Comparison of ENCODE assay signal across 22 cellular contexts in genomic region chr1:193349046-193349535, GRCh38.
"Had no signal": no experiment of that assay in that cellular context is flagged by ENCODE, and none has a peak within 500 bp of the region (broad histone marks: within the 10 kb centered on the region; RNA-seq: fewer than 3 reads in every experiment).

No MANE protein-coding gene starts in this region.

- ATAC-seq: activated CD8-positive, alpha-beta T cell treated with anti-CD3 and anti-CD28 coated beads for 36 hours; activated naive CD8-positive, alpha-beta T cell treated with anti-CD3 and anti-CD28 coated beads, Interleukin-2, amount 50 U/mL, for 24 hours; gastrocnemius medialis; heart left ventricle; left ventricle myocardium superior; natural killer cell; right cardiac atrium; stimulated activated naive CD8-positive, alpha-beta T cell treated with anti-CD3 and anti-CD28 coated beads, Interleukin-15, amount 100 ng/mL, for 72 hours had no signal

- H3K4me1 ChIP-seq: upper lobe of left lung had no signal

- H3K4me1 Mint-ChIP-seq: activated CD4-positive, alpha-beta T cell treated with anti-CD3 and anti-CD28 coated beads, Interleukin-2, amount 10 ng/mL, durations not matched to agents 24 days and 14 days; activated naive CD8-positive, alpha-beta T cell treated with anti-CD3 and anti-CD28 coated beads, Interleukin-2, amount 50 U/mL, for 24 hours; memory B cell; natural killer cell; stimulated activated naive CD8-positive, alpha-beta T cell treated with anti-CD3 and anti-CD28 coated beads, Interleukin-15, amount 100 ng/mL, for 72 hours had no signal

- H3K4me3 ChIP-seq: gastrocnemius medialis, heart left ventricle, suprapubic skin, upper lobe of left lung had no signal

- H3K27me3 ChIP-seq: gastrocnemius medialis, heart left ventricle, suprapubic skin, upper lobe of left lung had no signal

- H3K4me3 Mint-ChIP-seq: activated CD4-positive, alpha-beta T cell treated with anti-CD3 and anti-CD28 coated beads, Interleukin-2, amount 10 ng/mL, durations not matched to agents 24 days and 14 days; activated CD8-positive, alpha-beta T cell treated with anti-CD3 and anti-CD28 coated beads for 36 hours; activated naive CD4-positive, alpha-beta T cell treated with anti-CD3 and anti-CD28 coated beads for 36 hours; activated naive CD8-positive, alpha-beta T cell treated with anti-CD3 and anti-CD28 coated beads, Interleukin-2, amount 50 U/mL, for 24 hours; memory B cell; natural killer cell; stimulated activated naive CD8-positive, alpha-beta T cell treated with anti-CD3 and anti-CD28 coated beads, Interleukin-15, amount 100 ng/mL, for 72 hours had no signal

- H3K9me3 Mint-ChIP-seq: activated CD8-positive, alpha-beta T cell treated with anti-CD3 and anti-CD28 coated beads for 36 hours; activated naive CD4-positive, alpha-beta T cell treated with anti-CD3 and anti-CD28 coated beads for 36 hours; activated naive CD8-positive, alpha-beta T cell treated with anti-CD3 and anti-CD28 coated beads, Interleukin-2, amount 50 U/mL, for 24 hours; activated T-helper 2 cell treated with anti-CD3 and anti-CD28 coated beads, Interferon-gamma antibody, Interleukin-2, Interleukin-4, amounts not matched to agents 10 μg/mL and 5 μg/mL and 100 μg/mL, durations not matched to agents 14 hours and 24 hours and 36 hours; memory B cell; natural killer cell; stimulated activated naive CD8-positive, alpha-beta T cell treated with anti-CD3 and anti-CD28 coated beads, Interleukin-15, amount 100 ng/mL, for 72 hours had no signal

- H3K9me3 ChIP-seq: gastrocnemius medialis, heart left ventricle, suprapubic skin, upper lobe of left lung had no signal

- DNase-seq: activated CD4-positive, alpha-beta T cell treated with anti-CD3 and anti-CD28 coated beads, Interleukin-2, amount 10 ng/mL, durations not matched to agents 24 days and 14 days; activated CD8-positive, alpha-beta T cell treated with anti-CD3 and anti-CD28 coated beads for 36 hours; activated naive CD4-positive, alpha-beta T cell treated with anti-CD3 and anti-CD28 coated beads for 36 hours; activated naive CD8-positive, alpha-beta T cell treated with anti-CD3 and anti-CD28 coated beads, Interleukin-2, amount 50 U/mL, for 24 hours; activated T-cell treated with anti-CD3 and anti-CD28 coated beads, Interleukin-2, amount 50 U/mL, for 1 hour; aorta; cerebellar nuclear complex; cortex of kidney; gastrocnemius medialis; heart left ventricle; left ventricle myocardium superior; natural killer cell; nucleus accumbens; right cardiac atrium; small intestine; stimulated activated CD4-positive, alpha-beta T cell treated with anti-CD3 and anti-CD28 coated beads, Interleukin-4, amount 100 ng/mL, for 1 hour; stimulated activated naive CD8-positive, alpha-beta T cell treated with anti-CD3 and anti-CD28 coated beads, Interleukin-15, amount 100 ng/mL, for 72 hours; T1000; upper lobe of left lung had no signal

- H3K36me3 ChIP-seq: gastrocnemius medialis, heart left ventricle, suprapubic skin, upper lobe of left lung had no signal

- H3K27ac ChIP-seq: gastrocnemius medialis, heart left ventricle, suprapubic skin, upper lobe of left lung had no signal

- H3K36me3 Mint-ChIP-seq: memory B cell, natural killer cell had no signal

- H3K27ac Mint-ChIP-seq: activated CD4-positive, alpha-beta T cell treated with anti-CD3 and anti-CD28 coated beads, Interleukin-2, amount 10 ng/mL, durations not matched to agents 24 days and 14 days; activated CD8-positive, alpha-beta T cell treated with anti-CD3 and anti-CD28 coated beads for 36 hours; activated naive CD4-positive, alpha-beta T cell treated with anti-CD3 and anti-CD28 coated beads for 36 hours; activated naive CD8-positive, alpha-beta T cell treated with anti-CD3 and anti-CD28 coated beads, Interleukin-2, amount 50 U/mL, for 24 hours; activated T-helper 2 cell treated with anti-CD3 and anti-CD28 coated beads, Interferon-gamma antibody, Interleukin-2, Interleukin-4, amounts not matched to agents 10 μg/mL and 5 μg/mL and 100 μg/mL, durations not matched to agents 14 hours and 24 hours and 36 hours; memory B cell; natural killer cell; stimulated activated naive CD8-positive, alpha-beta T cell treated with anti-CD3 and anti-CD28 coated beads, Interleukin-15, amount 100 ng/mL, for 72 hours had no signal

- H3K27me3 Mint-ChIP-seq: activated CD8-positive, alpha-beta T cell treated with anti-CD3 and anti-CD28 coated beads for 36 hours; activated naive CD8-positive, alpha-beta T cell treated with anti-CD3 and anti-CD28 coated beads, Interleukin-2, amount 50 U/mL, for 24 hours; stimulated activated naive CD8-positive, alpha-beta T cell treated with anti-CD3 and anti-CD28 coated beads, Interleukin-15, amount 100 ng/mL, for 72 hours had no signal
